ENCODE assay signal across 22 cellular contexts in the genomic region with DNA sequence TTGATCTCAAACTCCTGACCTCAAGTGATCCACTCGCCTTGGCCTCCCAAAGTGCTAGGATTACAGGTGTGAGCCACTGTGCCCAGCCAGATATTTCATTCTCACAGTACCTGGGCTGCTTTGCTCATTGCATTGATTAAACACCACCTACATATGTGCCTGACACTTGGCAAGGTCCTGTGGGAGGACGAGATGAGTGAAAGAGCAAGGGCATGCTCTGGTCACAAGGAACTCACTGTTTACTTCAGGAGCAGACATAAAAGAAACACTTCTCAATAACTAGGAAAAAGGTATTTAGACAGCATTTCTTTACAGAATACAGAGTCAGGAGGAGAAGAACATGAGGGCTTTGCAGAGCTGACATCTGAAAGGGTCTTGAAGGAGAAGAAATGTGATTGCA.
"Had no signal": no experiment of that assay in that cellular context is flagged by ENCODE, and none has a peak within 500 bp of the region (broad histone marks: within the 10 kb centered on the region; RNA-seq: fewer than 3 reads in every experiment).

No MANE protein-coding gene starts in this region.

- H3K36me3 Mint-ChIP-seq: activated CD4-positive, alpha-beta memory T cell treated with anti-CD3 and anti-CD28 coated beads for 36 hours; activated naive CD8-positive, alpha-beta T cell had no signal

- H3K27me3 ChIP-seq: brain microvascular endothelial cell had no signal

- H3K27ac Mint-ChIP-seq: activated B cell treated with CpG ODN at 0.5 μM for 24 hours; activated CD4-positive, alpha-beta memory T cell treated with anti-CD3 and anti-CD28 coated beads for 36 hours; activated CD4-positive, alpha-beta T cell treated with anti-CD3 and anti-CD28 coated beads, Interleukin-2, amount 10 ng/mL, durations not matched to agents 7 days and 5 days; activated naive CD4-positive, alpha-beta T cell treated with anti-CD3 and anti-CD28 coated beads for 36 hours; activated naive CD8-positive, alpha-beta T cell; activated T-helper 17 cell treated with anti-CD3 and anti-CD28 coated beads, Interleukin-2, amount 50 U/mL, for 72 hours had no signal

- H3K36me3 ChIP-seq: brain microvascular endothelial cell, cardiac muscle cell had no signal

- H3K4me3 ChIP-seq: cardiac muscle cell had no signal

- H3K9me3 Mint-ChIP-seq: activated B cell treated with CpG ODN at 0.5 μM for 24 hours; activated CD4-positive, alpha-beta memory T cell treated with anti-CD3 and anti-CD28 coated beads for 36 hours; activated CD4-positive, alpha-beta T cell treated with anti-CD3 and anti-CD28 coated beads, Interleukin-2, amount 10 ng/mL, durations not matched to agents 7 days and 5 days; activated naive CD4-positive, alpha-beta T cell treated with anti-CD3 and anti-CD28 coated beads for 36 hours; activated T-helper 17 cell treated with anti-CD3 and anti-CD28 coated beads, Interleukin-2, amount 50 U/mL, for 72 hours had no signal

- H3K27ac ChIP-seq: brain microvascular endothelial cell, cardiac muscle cell had no signal

- H3K4me3 Mint-ChIP-seq: activated B cell treated with CpG ODN at 0.5 μM for 24 hours; activated CD4-positive, alpha-beta memory T cell treated with anti-CD3 and anti-CD28 coated beads for 36 hours; activated CD4-positive, alpha-beta T cell treated with anti-CD3 and anti-CD28 coated beads, Interleukin-2, amount 10 ng/mL, durations not matched to agents 7 days and 5 days; activated naive CD4-positive, alpha-beta T cell treated with anti-CD3 and anti-CD28 coated beads for 36 hours; activated naive CD8-positive, alpha-beta T cell; activated T-helper 17 cell treated with anti-CD3 and anti-CD28 coated beads, Interleukin-2, amount 50 U/mL, for 72 hours had no signal

- ATAC-seq: activated T-helper 17 cell treated with anti-CD3 and anti-CD28 coated beads, Interleukin-2, amount 50 U/mL, for 72 hours had no signal

- DNase-seq: activated B cell treated with CpG ODN at 0.5 μM for 24 hours; activated CD4-positive, alpha-beta memory T cell treated with anti-CD3 and anti-CD28 coated beads for 36 hours; activated CD4-positive, alpha-beta T cell treated with anti-CD3 and anti-CD28 coated beads, Interleukin-2, amount 10 ng/mL, durations not matched to agents 7 days and 5 days; activated CD8-positive, alpha-beta memory T cell treated with anti-CD3 and anti-CD28 coated beads for 24 hours; activated gamma-delta T cell; activated naive CD4-positive, alpha-beta T cell treated with anti-CD3 and anti-CD28 coated beads for 36 hours; activated T-cell treated with anti-CD3 and anti-CD28 coated beads, Interleukin-2, amount 50 U/mL, for 48 hours; brain microvascular endothelial cell; KG1; MM.1S; NCI-H1105; NCI-H1436; NCI-H1694 treated with DMSO at 0.1 percent for 48 hours; NCI-H2081; NCI-H510A treated with DMSO at 0.1 percent for 48 hours; NCI-H69; SHP77 treated with DMSO at 0.1 percent for 48 hours; T-helper 2 cell; T1000 had no signal

- H3K4me1 Mint-ChIP-seq: activated CD4-positive, alpha-beta T cell treated with anti-CD3 and anti-CD28 coated beads, Interleukin-2, amount 10 ng/mL, durations not matched to agents 7 days and 5 days; activated T-helper 17 cell treated with anti-CD3 and anti-CD28 coated beads, Interleukin-2, amount 50 U/mL, for 72 hours had no signal
